In genomic region chr10:3935141-3935540, GRCh38 we compare ENCODE assay signal across 8 cellular contexts.
DNase-seq lines count a peak whose midpoint lies in the region; ATAC-seq and TF ChIP-seq lines count a peak whose summit lies in the region.

No MANE protein-coding gene starts in this region.

- no peaks in the 10 kb centered on the region for H3K9me3 ChIP-seq in right atrium auricular region

- no peaks in the 10 kb centered on the region for H3K9me3 Mint-ChIP-seq in endothelial cell (ENCODE audit: unreplicated experiment)

- H3K36me3 ChIP-seq in ACC112 (ENCODE audit: insufficient read depth, low read length) (no peaks in the 10 kb centered on the region), right atrium auricular region (no peaks in the 10 kb centered on the region)

- no peak overlapping the region for H3K4me3 Mint-ChIP-seq in endothelial cell (ENCODE audit: unreplicated experiment)

- H3K27ac ChIP-seq in ACC112 (ENCODE audit: low read depth, low read length): peak overlapping the region; percentile 94
- peak overlapping the region; percentile 66 to 74 for H3K27ac ChIP-seq in right atrium auricular region

- peaks cover 2% of the 10 kb centered on the region for H3K27me3 Mint-ChIP-seq in endothelial cell (ENCODE audit: unreplicated experiment)

- H3K27me3 ChIP-seq in ACC112 (ENCODE audit: insufficient read depth, low read length): no peaks in the 10 kb centered on the region
- no peaks in the 10 kb centered on the region for H3K27me3 ChIP-seq in right atrium auricular region

- no peak overlapping the region for H3K27ac Mint-ChIP-seq in endothelial cell (ENCODE audit: unreplicated experiment)

- peaks cover 8% of the 10 kb centered on the region for H3K4me1 Mint-ChIP-seq in endothelial cell (ENCODE audit: unreplicated experiment)

- H3K4me3 ChIP-seq in ACC112 (ENCODE audit: low read depth, low read length) (peak overlapping the region; percentile 72), right atrium auricular region (peak overlapping the region in 1 of 2 donors; percentile 2)

- H3K4me1 ChIP-seq in ACC112 (ENCODE audit: control insufficient read depth, insufficient read depth, low read length, unreplicated experiment): peaks cover 19% of the 10 kb centered on the region
- H3K4me1 ChIP-seq in right atrium auricular region: peaks cover 0 to 11% of the 10 kb centered on the region in 2 donors

- TF ChIP-seq CTCF in right atrium auricular region (IDR thresholded peaks at IDR 0.05) (no peak), endothelial cell (IDR thresholded peaks at IDR 0.05; ENCODE audit: unreplicated experiment) (no peak)

- H2AFZ ChIP-seq in ACC112 (ENCODE audit: low read length, unreplicated experiment): peak overlapping the region; percentile 62

- DNase-seq in activated effector memory CD4-positive, alpha-beta T cell treated with anti-CD3 and anti-CD28 coated beads, Interleukin-2, amount 50 U/mL, for 16 hours: peak; percentile 91
- DNase-seq in right atrium auricular region (ENCODE audit: low spot score) (peak; percentile 77), ecto neural progenitor cell (ENCODE audit: low spot score) (no peak), endothelial cell (ENCODE audit: low spot score) (no peak)
- peak; percentile 69 for DNase-seq in stimulated activated CD4-positive, alpha-beta T cell treated with anti-CD3 and anti-CD28 coated beads, Interleukin-4, amount 100 ng/mL, for 1 hour

- no peaks in the 10 kb centered on the region for H3K79me2 ChIP-seq in ACC112 (ENCODE audit: control insufficient read depth, insufficient read depth, low read length, unreplicated experiment)

- ATAC-seq in GM19438 (IDR thresholded peaks at IDR 0.05; ENCODE audit: low read depth, unreplicated experiment) (peak; percentile 100), HG03520 (IDR thresholded peaks at IDR 0.05; ENCODE audit: unreplicated experiment) (peak; percentile 98)

- H3K36me3 Mint-ChIP-seq in endothelial cell (ENCODE audit: low read depth, unreplicated experiment): peaks cover 7% of the 10 kb centered on the region

Comparison
In these comparisons a context has a peak if more than half of its experiments do, and no peak if none do; other contexts are left out.
1. DNase-seq: peak in activated effector memory CD4-positive, alpha-beta T cell treated with anti-CD3 and anti-CD28 coated beads, Interleukin-2, amount 50 U/mL, for 16 hours (single experiment), right atrium auricular region (single experiment) and stimulated activated CD4-positive, alpha-beta T cell treated with anti-CD3 and anti-CD28 coated beads, Interleukin-4, amount 100 ng/mL, for 1 hour (single experiment); none in ecto neural progenitor cell (single experiment) and endothelial cell (single experiment).